ENCODE assay signal across 36 cellular contexts in the genomic region with DNA sequence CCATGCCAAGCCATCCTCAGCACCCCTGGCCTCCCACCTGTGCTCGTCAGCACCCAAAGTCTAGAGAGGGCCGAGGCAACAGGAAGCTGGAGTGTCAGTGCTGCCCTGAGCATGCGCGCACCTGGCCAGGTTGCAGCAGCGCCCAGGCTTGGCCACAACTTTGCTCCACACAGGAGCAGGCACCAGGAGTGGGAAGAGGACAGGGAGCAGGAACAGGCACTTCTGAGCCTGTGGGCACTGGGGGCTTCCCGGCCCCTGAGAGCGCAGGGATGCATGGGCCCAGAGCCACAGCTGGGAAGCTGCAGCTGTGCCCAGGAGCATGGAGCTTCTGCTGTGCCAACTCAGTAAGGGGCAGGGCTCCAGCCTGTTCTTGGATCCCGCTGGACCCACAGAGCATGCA.
"Had no signal": no experiment of that assay in that cellular context is flagged by ENCODE, and none has a peak within 500 bp of the region (broad histone marks: within the 10 kb centered on the region; RNA-seq: fewer than 3 reads in every experiment).

No MANE protein-coding gene starts in this region.

- H3K27ac Mint-ChIP-seq: activated B cell treated with CpG ODN at 0.5 μM for 24 hours; activated CD4-positive, alpha-beta memory T cell treated with anti-CD3 and anti-CD28 coated beads for 36 hours; activated CD4-positive, alpha-beta T cell treated with anti-CD3 and anti-CD28 coated beads, Interleukin-2, amount 10 ng/mL, durations not matched to agents 24 days and 14 days; activated CD8-positive, alpha-beta T cell treated with anti-CD3 and anti-CD28 coated beads for 36 hours; activated naive CD4-positive, alpha-beta T cell treated with anti-CD3 and anti-CD28 coated beads for 36 hours; activated naive CD4-positive, alpha-beta T cell treated with anti-CD3 and anti-CD28 coated beads, Interleukin-2, amount 50 U/mL, for 72 hours; activated naive CD8-positive, alpha-beta T cell treated with anti-CD3 and anti-CD28 coated beads for 36 hours; activated T-cell treated with anti-CD3 and anti-CD28 coated beads, Interleukin-2, amount 50 U/mL, for 72 hours; activated T-helper 1 cell treated with anti-CD3 and anti-CD28 coated beads, Interleukin-12 subunit alpha, Interleukin-12 subunit beta, Interleukin-2, Interleukin-4 antibody, amounts not matched to agents 30 ng/mL and 10 ng/mL and 1 ng/mL, durations not matched to agents 14 hours and 24 hours and 36 hours; activated T-helper 17 cell treated with anti-CD3 and anti-CD28 coated beads, Interleukin-2, amount 50 U/mL, for 72 hours; brain; T-helper 1 cell treated with Interleukin-12 subunit alpha and Interleukin-12 subunit beta and Interleukin-4 antibody, amounts not matched to agents 30 μg/mL and 1 μg/mL, for 36 hours; T-helper 2 cell treated with Interferon-gamma antibody and Interleukin-4, amounts not matched to agents 5 μg/mL and 100 μg/mL, for 36 hours had no signal

- H3K4me1 Mint-ChIP-seq: activated B cell treated with CpG ODN at 0.5 μM for 24 hours; activated CD4-positive, alpha-beta T cell treated with anti-CD3 and anti-CD28 coated beads, Interleukin-2, amount 10 ng/mL, durations not matched to agents 24 days and 14 days; activated naive CD8-positive, alpha-beta T cell treated with anti-CD3 and anti-CD28 coated beads for 36 hours; activated T-helper 17 cell treated with anti-CD3 and anti-CD28 coated beads, Interleukin-2, amount 50 U/mL, for 72 hours; central memory CD8-positive, alpha-beta T cell had no signal

- ATAC-seq: activated CD8-positive, alpha-beta T cell treated with anti-CD3 and anti-CD28 coated beads for 36 hours; activated naive CD4-positive, alpha-beta T cell treated with anti-CD3 and anti-CD28 coated beads, Interleukin-2, amount 50 U/mL, for 72 hours; activated T-cell treated with anti-CD3 and anti-CD28 coated beads, Interleukin-2, amount 50 U/mL, for 4 hours; activated T-cell treated with anti-CD3 and anti-CD28 coated beads, Interleukin-2, amount 50 U/mL, for 72 hours; activated T-helper 17 cell treated with anti-CD3 and anti-CD28 coated beads, Interleukin-2, amount 50 U/mL, for 72 hours had no signal

- H3K27me3 ChIP-seq: adrenal gland, ascending aorta, cardiac muscle cell had no signal

- H3K4me1 ChIP-seq: adrenal gland, ascending aorta had no signal

- H3K36me3 Mint-ChIP-seq: activated CD4-positive, alpha-beta memory T cell treated with anti-CD3 and anti-CD28 coated beads for 36 hours; activated naive CD4-positive, alpha-beta T cell treated with anti-CD3 and anti-CD28 coated beads, Interleukin-2, amount 50 U/mL, for 72 hours; activated naive CD8-positive, alpha-beta T cell treated with anti-CD3 and anti-CD28 coated beads for 36 hours had no signal

- H3K27ac ChIP-seq: adrenal gland, ascending aorta, cardiac muscle cell, VCaP had no signal

- H3K9me3 ChIP-seq: adrenal gland, ascending aorta had no signal

- H3K9me3 Mint-ChIP-seq: activated B cell treated with CpG ODN at 0.5 μM for 24 hours; activated CD4-positive, alpha-beta memory T cell treated with anti-CD3 and anti-CD28 coated beads for 36 hours; activated CD4-positive, alpha-beta T cell treated with anti-CD3 and anti-CD28 coated beads, Interleukin-2, amount 10 ng/mL, durations not matched to agents 24 days and 14 days; activated CD8-positive, alpha-beta T cell treated with anti-CD3 and anti-CD28 coated beads for 36 hours; activated naive CD4-positive, alpha-beta T cell treated with anti-CD3 and anti-CD28 coated beads for 36 hours; activated naive CD8-positive, alpha-beta T cell treated with anti-CD3 and anti-CD28 coated beads for 36 hours; activated T-cell treated with anti-CD3 and anti-CD28 coated beads, Interleukin-2, amount 50 U/mL, for 4 hours; activated T-cell treated with anti-CD3 and anti-CD28 coated beads, Interleukin-2, amount 50 U/mL, for 72 hours; activated T-helper 1 cell treated with anti-CD3 and anti-CD28 coated beads, Interleukin-12 subunit alpha, Interleukin-12 subunit beta, Interleukin-2, Interleukin-4 antibody, amounts not matched to agents 30 ng/mL and 10 ng/mL and 1 ng/mL, durations not matched to agents 14 hours and 24 hours and 36 hours; brain; T-helper 1 cell treated with Interleukin-12 subunit alpha and Interleukin-12 subunit beta and Interleukin-4 antibody, amounts not matched to agents 30 μg/mL and 1 μg/mL, for 36 hours; T-helper 2 cell treated with Interferon-gamma antibody and Interleukin-4, amounts not matched to agents 5 μg/mL and 100 μg/mL, for 36 hours had no signal

- H3K4me3 ChIP-seq: adrenal gland, ascending aorta, cardiac muscle cell had no signal

- DNase-seq: activated B cell treated with CpG ODN at 0.5 μM for 24 hours; activated CD4-positive, alpha-beta memory T cell treated with anti-CD3 and anti-CD28 coated beads for 36 hours; activated CD4-positive, alpha-beta T cell treated with anti-CD3 and anti-CD28 coated beads for 4 hours; activated CD4-positive, alpha-beta T cell treated with anti-CD3 and anti-CD28 coated beads, Interleukin-2, amount 10 ng/mL, durations not matched to agents 24 days and 14 days; activated CD4-positive, alpha-beta T cell treated with anti-CD3 and anti-CD28 coated beads, Interleukin-2, amount 50 U/mL, for 1 hour; activated CD4-positive, alpha-beta T cell treated with anti-CD3 and anti-CD28 coated beads, Interleukin-2, amount 50 U/mL, for 4 hours; activated CD4-positive, CD25-positive, alpha-beta regulatory T cell treated with anti-CD3 and anti-CD28 coated beads, Interleukin-2, amount 50 U/mL, for 72 hours; activated CD8-positive, alpha-beta memory T cell treated with anti-CD3 and anti-CD28 coated beads, Interleukin-2, amount 50 U/mL, for 4 hours; activated CD8-positive, alpha-beta T cell treated with anti-CD3 and anti-CD28 coated beads for 36 hours; activated effector memory CD4-positive, alpha-beta T cell treated with anti-CD3 and anti-CD28 coated beads, Interleukin-2, amount 50 U/mL, for 16 hours; activated gamma-delta T cell treated with Interleukin-2 at 50 U/mL for 16 hours; activated naive CD4-positive, alpha-beta T cell; activated naive CD4-positive, alpha-beta T cell treated with anti-CD3 and anti-CD28 coated beads for 36 hours; activated naive CD4-positive, alpha-beta T cell treated with anti-CD3 and anti-CD28 coated beads, Interleukin-2, amount 50 U/mL, for 16 hours; activated naive CD8-positive, alpha-beta T cell treated with anti-CD3 and anti-CD28 coated beads for 36 hours; activated T-cell treated with anti-CD3 and anti-CD28 coated beads for 4 hours; activated T-cell treated with anti-CD3 and anti-CD28 coated beads, Interleukin-2, amount 50 U/mL, for 1 hour; activated T-cell treated with anti-CD3 and anti-CD28 coated beads, Interleukin-2, amount 50 U/mL, for 4 hours; activated T-cell treated with anti-CD3 and anti-CD28 coated beads, Interleukin-2, amount 50 U/mL, for 72 hours; adrenal gland; amniotic stem cell; caudate nucleus; cerebellar nuclear complex; T-helper 1 cell; T-helper 2 cell; T-helper 9 cell had no signal

- H3K4me3 Mint-ChIP-seq: activated B cell treated with CpG ODN at 0.5 μM for 24 hours; activated CD4-positive, alpha-beta memory T cell treated with anti-CD3 and anti-CD28 coated beads for 36 hours; activated CD4-positive, alpha-beta T cell treated with anti-CD3 and anti-CD28 coated beads, Interleukin-2, amount 10 ng/mL, durations not matched to agents 24 days and 14 days; activated CD8-positive, alpha-beta T cell treated with anti-CD3 and anti-CD28 coated beads for 36 hours; activated naive CD4-positive, alpha-beta T cell treated with anti-CD3 and anti-CD28 coated beads for 36 hours; activated naive CD8-positive, alpha-beta T cell treated with anti-CD3 and anti-CD28 coated beads for 36 hours; activated T-cell treated with anti-CD3 and anti-CD28 coated beads, Interleukin-2, amount 50 U/mL, for 4 hours; activated T-cell treated with anti-CD3 and anti-CD28 coated beads, Interleukin-2, amount 50 U/mL, for 72 hours; activated T-helper 1 cell treated with anti-CD3 and anti-CD28 coated beads, Interleukin-12 subunit alpha, Interleukin-12 subunit beta, Interleukin-2, Interleukin-4 antibody, amounts not matched to agents 30 ng/mL and 10 ng/mL and 1 ng/mL, durations not matched to agents 14 hours and 24 hours and 36 hours; activated T-helper 17 cell treated with anti-CD3 and anti-CD28 coated beads, Interleukin-2, amount 50 U/mL, for 72 hours; brain; central memory CD8-positive, alpha-beta T cell; T-helper 1 cell treated with Interleukin-12 subunit alpha and Interleukin-12 subunit beta and Interleukin-4 antibody, amounts not matched to agents 30 μg/mL and 1 μg/mL, for 36 hours; T-helper 2 cell treated with Interferon-gamma antibody and Interleukin-4, amounts not matched to agents 5 μg/mL and 100 μg/mL, for 36 hours had no signal

- H3K27me3 Mint-ChIP-seq: activated B cell treated with CpG ODN at 0.5 μM for 24 hours; activated CD4-positive, alpha-beta memory T cell treated with anti-CD3 and anti-CD28 coated beads for 36 hours; activated CD4-positive, alpha-beta T cell treated with anti-CD3 and anti-CD28 coated beads, Interleukin-2, amount 10 ng/mL, durations not matched to agents 24 days and 14 days; activated CD8-positive, alpha-beta T cell treated with anti-CD3 and anti-CD28 coated beads for 36 hours; activated naive CD8-positive, alpha-beta T cell treated with anti-CD3 and anti-CD28 coated beads for 36 hours; activated T-helper 17 cell treated with anti-CD3 and anti-CD28 coated beads, Interleukin-2, amount 50 U/mL, for 72 hours; central memory CD8-positive, alpha-beta T cell had no signal

- H3K36me3 ChIP-seq: adrenal gland, ascending aorta, cardiac muscle cell had no signal
